ENCODE assay signal across 23 cellular contexts in genomic region chr10:131431541-131431940, GRCh38.
"Had no signal": no experiment of that assay in that cellular context is flagged by ENCODE, and none has a peak within 500 bp of the region (broad histone marks: within the 10 kb centered on the region; RNA-seq: fewer than 3 reads in every experiment).

No MANE protein-coding gene starts in this region.

- H3K4me3 ChIP-seq: left lung, right atrium auricular region, transverse colon had no signal

- H3K4me1 ChIP-seq: left lung, right atrium auricular region had no signal

- H3K9me3 Mint-ChIP-seq: activated B cell treated with CpG ODN at 0.5 μM for 24 hours; activated naive CD8-positive, alpha-beta T cell treated with anti-CD3 and anti-CD28 coated beads, Interleukin-2, amount 10 ng/mL, durations not matched to agents 7 days and 5 days; naive thymus-derived CD8-positive, alpha-beta T cell had no signal

- H3K4me3 Mint-ChIP-seq: activated B cell treated with CpG ODN at 0.5 μM for 24 hours; activated naive CD8-positive, alpha-beta T cell treated with anti-CD3 and anti-CD28 coated beads, Interleukin-2, amount 10 ng/mL, durations not matched to agents 7 days and 5 days; central memory CD8-positive, alpha-beta T cell; naive thymus-derived CD8-positive, alpha-beta T cell had no signal

- H3K27ac ChIP-seq: brain microvascular endothelial cell, left lung, right atrium auricular region, transverse colon had no signal

- H3K36me3 Mint-ChIP-seq: activated naive CD8-positive, alpha-beta T cell treated with anti-CD3 and anti-CD28 coated beads, Interleukin-2, amount 10 ng/mL, durations not matched to agents 7 days and 5 days; naive thymus-derived CD8-positive, alpha-beta T cell had no signal

- H3K4me1 Mint-ChIP-seq: activated B cell treated with CpG ODN at 0.5 μM for 24 hours; activated naive CD8-positive, alpha-beta T cell treated with anti-CD3 and anti-CD28 coated beads, Interleukin-2, amount 10 ng/mL, durations not matched to agents 7 days and 5 days; central memory CD8-positive, alpha-beta T cell had no signal

- H3K27me3 ChIP-seq: brain microvascular endothelial cell, right atrium auricular region had no signal

- DNase-seq: activated B cell treated with CpG ODN at 0.5 μM for 24 hours; activated CD4-positive, alpha-beta T cell treated with anti-CD3 and anti-CD28 coated beads for 48 hours; activated CD8-positive, alpha-beta memory T cell treated with anti-CD3 and anti-CD28 coated beads, Interleukin-2, amount 50 U/mL, for 48 hours; activated gamma-delta T cell treated with Interleukin-2 at 50 U/mL for 16 hours; activated naive CD8-positive, alpha-beta T cell treated with anti-CD3 and anti-CD28 coated beads, Interleukin-2, amount 10 ng/mL, durations not matched to agents 7 days and 5 days; brain microvascular endothelial cell; cortex of kidney; effector CD8-positive, alpha-beta T cell; foreskin fibroblast; hippocampal formation; mammary epithelial cell; naive thymus-derived CD8-positive, alpha-beta T cell; small intestine; stimulated activated CD4-positive, alpha-beta T cell treated with anti-CD3 and anti-CD28 coated beads, Interleukin-4, amount 100 ng/mL, for 24 hours; stimulated activated naive CD4-positive, alpha-beta T cell; transverse colon had no signal

- H3K9me3 ChIP-seq: left lung, right atrium auricular region, transverse colon had no signal

- H3K36me3 ChIP-seq: brain microvascular endothelial cell, left lung, right atrium auricular region, transverse colon had no signal

- H3K27ac Mint-ChIP-seq: activated B cell treated with CpG ODN at 0.5 μM for 24 hours; activated naive CD8-positive, alpha-beta T cell treated with anti-CD3 and anti-CD28 coated beads, Interleukin-2, amount 10 ng/mL, durations not matched to agents 7 days and 5 days; progenitor cell of endocrine pancreas had no signal

- FAIRE-seq: endothelial cell of umbilical vein, keratinocyte, small intestine, TTC549 had no signal
